ENCODE assay signal across 8 cellular contexts in the genomic region with DNA sequence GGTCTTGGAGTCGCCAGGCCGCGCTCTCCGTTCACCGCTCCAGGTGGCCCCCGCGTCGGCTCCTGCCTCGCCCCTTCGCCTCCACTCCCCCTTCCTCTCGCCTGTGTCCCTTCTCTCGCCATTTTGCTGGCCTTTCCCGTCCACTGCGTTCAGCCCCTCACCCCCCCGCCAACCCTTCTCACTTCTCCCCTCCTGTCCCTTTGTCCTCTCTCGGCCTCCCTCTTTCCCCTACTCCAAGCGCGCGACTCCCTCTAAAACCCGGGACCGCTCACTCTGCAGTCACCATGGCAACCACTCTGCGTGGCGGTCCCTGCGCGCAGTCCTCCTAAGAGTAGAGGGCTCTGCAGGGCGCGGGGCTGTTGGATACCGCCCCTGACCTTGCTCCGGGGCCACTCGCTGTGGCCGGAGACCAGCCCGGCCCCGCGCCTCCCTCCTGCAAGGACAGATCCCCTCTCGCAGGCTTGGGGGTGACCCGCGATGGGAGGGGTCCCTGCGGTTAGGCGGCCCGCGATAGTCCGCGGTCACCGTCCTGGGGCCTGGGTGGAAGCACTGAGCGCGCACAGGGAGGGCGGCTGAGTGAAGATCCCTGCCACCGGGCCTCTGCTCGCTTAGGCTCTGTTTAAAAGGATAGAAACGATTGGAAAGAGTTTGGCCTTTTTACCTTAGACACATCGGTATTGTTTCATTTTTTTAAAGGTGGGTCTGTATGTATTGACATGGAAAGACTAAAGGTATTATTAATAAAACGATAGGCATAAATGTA. TPM values are rescaled to one million over a fixed set of nuclear protein-coding genes. Genes with fewer than 3 reads are reported as not detected.
A peak's percentile ranks its signal among the peaks of the same experiment; 100 is the strongest.
DNase-seq lines count a peak whose midpoint lies in the region; ATAC-seq, FAIRE-seq and TF ChIP-seq lines count a peak whose summit lies in the region.

No MANE protein-coding gene starts in this region.

- H3K27me3 ChIP-seq in vagina, result no peaks in the 10 kb centered on the region

- peak overlapping the region; percentile 73 for H3K27ac Mint-ChIP-seq in activated T-cell treated with anti-CD3 and anti-CD28 coated beads, Interleukin-2, amount 50 U/mL, for 24 hours
- H3K27ac Mint-ChIP-seq in nephron progenitor cell, result peak overlapping the region; percentile 99

- TF ChIP-seq CTCF in nephron progenitor cell (IDR thresholded peaks at IDR 0.05) (no peak), vagina (IDR thresholded peaks at IDR 0.05) (no peak)

- no peaks in the 10 kb centered on the region for H3K36me3 Mint-ChIP-seq in activated T-cell treated with anti-CD3 and anti-CD28 coated beads, Interleukin-2, amount 50 U/mL, for 24 hours (ENCODE audit: low read depth)
- peaks cover 28% of the 10 kb centered on the region for H3K36me3 Mint-ChIP-seq in nephron progenitor cell (ENCODE audit: low read depth)

- H3K9me3 ChIP-seq in vagina, result no peaks in the 10 kb centered on the region

- no peak for FAIRE-seq in GM12891 (lab: Jason Lieb, UNC)

- peaks cover 13% of the 10 kb centered on the region for H3K4me1 Mint-ChIP-seq in activated T-cell treated with anti-CD3 and anti-CD28 coated beads, Interleukin-2, amount 50 U/mL, for 24 hours (ENCODE audit: low read depth)
- peaks cover 42% of the 10 kb centered on the region for H3K4me1 Mint-ChIP-seq in nephron progenitor cell

- intact Hi-C loops in vagina (cut with DNase I), result no loop called here

- TF ChIP-seq POLR2A in vagina (IDR thresholded peaks at IDR 0.05) (no peak), GM12891 (IDR thresholded peaks at IDR 0.05; ENCODE audit: low read depth, low read length) (no peak)

- no peak overlapping the region for H3K27ac ChIP-seq in vagina

- peaks cover 29% of the 10 kb centered on the region for H3K4me1 ChIP-seq in vagina

- peak; percentile 83 for DNase-seq in NCI-H2227 (lab: John Stamatoyannopoulos, UW; ENCODE audit: unreplicated experiment)
- no peak for DNase-seq in activated T-cell treated with anti-CD3 and anti-CD28 coated beads, Interleukin-2, amount 50 U/mL, for 24 hours
- DNase-seq in fibroblast of peridontal ligament (ENCODE audit: extremely low read depth), result peak; percentile 22
- DNase-seq in nephron progenitor cell, result peak; percentile 77
- DNase-seq in vagina (ENCODE audit: extremely low spot score in 2 of 2), result no peak
- no peak for DNase-seq in GM12891 (ENCODE audit: insufficient read length, low spot score)

- H3K4me3 ChIP-seq in vagina, result peak overlapping the region; percentile 71 to 86

- H3K4me3 Mint-ChIP-seq in activated T-cell treated with anti-CD3 and anti-CD28 coated beads, Interleukin-2, amount 50 U/mL, for 24 hours, result peak overlapping the region; percentile 81
- H3K4me3 Mint-ChIP-seq in nephron progenitor cell, result peak overlapping the region; percentile 93

- no peaks in the 10 kb centered on the region for H3K9me3 Mint-ChIP-seq in activated T-cell treated with anti-CD3 and anti-CD28 coated beads, Interleukin-2, amount 50 U/mL, for 24 hours
- peaks cover 7% of the 10 kb centered on the region for H3K9me3 Mint-ChIP-seq in nephron progenitor cell

- ATAC-seq in GM18502 (IDR thresholded peaks at IDR 0.05; ENCODE audit: poor library complexity, unreplicated experiment), result peak; percentile 10
- no peak for ATAC-seq in HG02981 (IDR thresholded peaks at IDR 0.05; ENCODE audit: unreplicated experiment)

- H3K36me3 ChIP-seq in vagina, result no peaks in the 10 kb centered on the region

- H3K27me3 Mint-ChIP-seq in activated T-cell treated with anti-CD3 and anti-CD28 coated beads, Interleukin-2, amount 50 U/mL, for 24 hours, result peaks cover 27% of the 10 kb centered on the region
- peaks cover 6% of the 10 kb centered on the region for H3K27me3 Mint-ChIP-seq in nephron progenitor cell (ENCODE audit: low read depth, poor library complexity)

TF ChIP-seq in GM12891, 5 proteins besides CTCF, POLR2A, EP300 and RAD21:
- TF ChIP-seq POU2F2 (IDR thresholded peaks at IDR 0.05; ENCODE audit: low read depth, low read length) (no peak), PAX5 (IDR thresholded peaks at IDR 0.05; ENCODE audit: insufficient read depth, low read length, severe bottlenecking) (no peak), TAF1 (IDR thresholded peaks at IDR 0.05; ENCODE audit: low read depth, low read length) (no peak), POLR2AphosphoS5 (IDR thresholded peaks at IDR 0.05; ENCODE audit: low read depth, low read length) (no peak), SPI1 (IDR thresholded peaks at IDR 0.05; ENCODE audit: low read depth, low read length) (no peak)

RNA-seq across cellular contexts. Expression of gene CCDC40, which starts 0.5 kb away (rescaled TPM):
- 9.3 TPM for total RNA-seq in vagina
- 0.14 TPM for polyA plus RNA-seq in GM12891 (2012; ENCODE audit: low read depth, missing spikeins)

RNA-seq across cellular contexts. Expression of gene TBC1D16, which starts 1.2 kb away (rescaled TPM):
- total RNA-seq in vagina, result 18.2 TPM
- polyA plus RNA-seq in GM12891 (2012; ENCODE audit: low read depth, missing spikeins), result 0.21 TPM

Comparison
In these comparisons a context has a peak if more than half of its experiments do, and no peak if none do; other contexts are left out.
1. DNase-seq: peak in NCI-H2227 (single experiment), fibroblast of peridontal ligament (single experiment) and nephron progenitor cell (single experiment); none in activated T-cell treated with anti-CD3 and anti-CD28 coated beads, Interleukin-2, amount 50 U/mL, for 24 hours (single experiment), vagina (0 of 2) and GM12891 (single experiment).